In genomic region chr6:21348462-21349195, GRCh38 we compare ENCODE assay signal across 11 cellular contexts.
DNase-seq lines count a peak whose midpoint lies in the region; ATAC-seq and TF ChIP-seq lines count a peak whose summit lies in the region.
"Had no signal": no experiment of that assay in that cellular context is flagged by ENCODE, and none has a peak within 500 bp of the region (broad histone marks: within the 10 kb centered on the region; RNA-seq: fewer than 3 reads in every experiment).

No MANE protein-coding gene starts in this region.

- dilution Hi-C loops in IMR-90 (cut with HindIII; ENCODE audit: low sequenced_read_pairs, unreplicated experiment) = no loop called here

- POLR2A ChIA-PET in AG04449 (lab: Yijun Ruan, JAX) = no interaction called here
- POLR2A ChIA-PET in IMR-90 (lab: Charles Lee; ENCODE audit: unreplicated experiment) = no interaction called here
- POLR2A ChIA-PET in activated CD4-positive, alpha-beta memory T cell treated with anti-CD3 and anti-CD28 coated beads for 36 hours (lab: Charles Lee) = no interaction called here

- H4K20me1 ChIP-seq in IMR-90 (ENCODE audit: insufficient read depth, low read length) = no peaks in the 10 kb centered on the region

- H2AK9ac ChIP-seq in IMR-90 (replicated peaks; ENCODE audit: low read depth, low read length, poor library complexity) = peak overlapping the region; percentile 33

- H4K5ac ChIP-seq in IMR-90 (ENCODE audit: low read depth, low read length) = no peak overlapping the region; the same call in 1 of the 2 replicates
- no peak overlapping the region for H4K5ac ChIP-seq in mesendoderm (ENCODE audit: low read length)

- BruUV-seq in IMR-90 (replicated peaks; lab: Mats Ljungman, UMichigan) = no TSS peak

- peak overlapping the region; percentile 20; the same call in 1 of the 2 replicates for H3K27ac ChIP-seq in IMR-90 (ENCODE audit: insufficient read depth, low read length)
- no peak overlapping the region for H3K27ac ChIP-seq in mesendoderm (ENCODE audit: low read depth, low read length)

- H2BK120ac ChIP-seq in IMR-90 (ENCODE audit: low read depth, low read length) (no peak overlapping the region), mesendoderm (ENCODE audit: low read depth, low read length) (no peak overlapping the region)

- TF ChIP-seq CTCF in AG04449 (IDR thresholded peaks at IDR 0.05; ENCODE audit: insufficient read depth, low read length, missing control alignments) (no peak), IMR-90 (conservative IDR thresholded peaks at IDR 0.05; ENCODE audit: low read depth, low read length) (no peak), chondrocyte (IDR thresholded peaks at IDR 0.05) (peak; percentile 48)

- in situ Hi-C loops in IMR-90 (cut with MboI; ENCODE audit: low sequenced_read_pairs) = no loop called here

- H3K27me3 Mint-ChIP-seq in chondrocyte (ENCODE audit: low read depth) = no peaks in the 10 kb centered on the region
- peaks cover 4% of the 10 kb centered on the region for H3K27me3 Mint-ChIP-seq in activated CD4-positive, alpha-beta memory T cell treated with anti-CD3 and anti-CD28 coated beads for 36 hours

- H3K4me3 ChIP-seq in AG04449 (ENCODE audit: low read depth, low read length) = peak overlapping the region; percentile 32; the same call in 1 of the 2 replicates
- no peak overlapping the region; the same call in 1 of the 2 replicates for H3K4me3 ChIP-seq in IMR-90 (ENCODE audit: insufficient read depth, low read depth, low read length)
- H3K4me3 ChIP-seq in mesendoderm (ENCODE audit: low read length) = no peak overlapping the region

- H3K9ac ChIP-seq in IMR-90 (ENCODE audit: low read depth, low read length) = no peak overlapping the region; the same call in 1 of the 2 replicates
- no peak overlapping the region for H3K9ac ChIP-seq in mesendoderm (ENCODE audit: low read length)

- CTCF ChIA-PET in AG04449 (lab: Yijun Ruan, JAX) (interaction anchor here (0.8 to 1.4 kb wide), 2 partner anchors 11 to 12 kb away, joined by 3 to 5 read pairs; no protein-coding TSS in a partner anchor), IMR-90 (lab: Yijun Ruan, JAX) (interaction anchor here (0.5 kb wide), 1 partner anchor 972 kb away, joined by 3 read pairs; no protein-coding TSS in a partner anchor)
- CTCF ChIA-PET in activated CD4-positive, alpha-beta memory T cell treated with anti-CD3 and anti-CD28 coated beads for 36 hours (lab: Charles Lee) = interaction anchor here (0.7 kb wide), 1 partner anchor 241 kb away, joined by 3 read pairs; no protein-coding TSS in a partner anchor

- no peaks in the 10 kb centered on the region for H3K9me3 ChIP-seq in IMR-90 (ENCODE audit: control insufficient read depth, insufficient read depth, low read length)

- H3K56ac ChIP-seq in IMR-90 (ENCODE audit: extremely low read depth, insufficient read depth, low read length) (no peak overlapping the region), mesendoderm (ENCODE audit: low read length) (peak overlapping the region; percentile 66)

- H2AFZ ChIP-seq in IMR-90 (replicated peaks; ENCODE audit: low read length, poor library complexity) = peak overlapping the region; percentile 83

- no peaks in the 10 kb centered on the region for H3K9me3 Mint-ChIP-seq in chondrocyte (ENCODE audit: low read depth)
- no peaks in the 10 kb centered on the region for H3K9me3 Mint-ChIP-seq in activated CD4-positive, alpha-beta memory T cell treated with anti-CD3 and anti-CD28 coated beads for 36 hours

- intact Hi-C loops in IMR-90 (cut with micrococcal nuclease) = no loop called here
- intact Hi-C loops in activated CD4-positive, alpha-beta memory T cell treated with anti-CD3 and anti-CD28 coated beads for 36 hours (cut with micrococcal nuclease) = no loop called here

- peak overlapping the region; percentile 75 for H3K27ac Mint-ChIP-seq in chondrocyte (ENCODE audit: unreplicated experiment)
- no peak overlapping the region for H3K27ac Mint-ChIP-seq in activated CD4-positive, alpha-beta memory T cell treated with anti-CD3 and anti-CD28 coated beads for 36 hours

- H3K18ac ChIP-seq in IMR-90 (ENCODE audit: low read depth, low read length) (peak overlapping the region; percentile 16; the same call in 1 of the 2 replicates), mesendoderm (ENCODE audit: low read length) (no peak overlapping the region)

- no peak overlapping the region for H2BK15ac ChIP-seq in IMR-90 (ENCODE audit: low read depth, low read length)
- no peak overlapping the region for H2BK15ac ChIP-seq in mesendoderm (replicated peaks; ENCODE audit: low read depth)

- no peak for DNase-seq in AG04449 (ENCODE audit: low read depth, low spot score)
- peak; percentile 61 for DNase-seq in IMR-90
- DNase-seq in chondrocyte (ENCODE audit: low spot score) = no peak
- peak; percentile 83 for DNase-seq in mesendoderm
- no peak for DNase-seq in activated CD4-positive, alpha-beta memory T cell treated with anti-CD3 and anti-CD28 coated beads for 36 hours
- DNase-seq in UCSD-AML1 (lab: John Stamatoyannopoulos, UW; ENCODE audit: unreplicated experiment) = no peak
- no peak for DNase-seq in stimulated activated CD4-positive, alpha-beta T cell treated with anti-CD3 and anti-CD28 coated beads, Interleukin-4, amount 100 ng/mL, for 24 hours
- DNase-seq: activated gamma-delta T cell, SHP77 had no signal

- no peak overlapping the region for H4K8ac ChIP-seq in IMR-90 (ENCODE audit: low read depth in 2 of 2, low read length in 2 of 2)
- no peak overlapping the region for H4K8ac ChIP-seq in mesendoderm (ENCODE audit: low read depth, low read length)

- H3K79me2 ChIP-seq in mesendoderm (ENCODE audit: control insufficient read depth, insufficient read depth, low read length) = no peaks in the 10 kb centered on the region

- H3K23ac ChIP-seq in IMR-90 (ENCODE audit: low read depth, low read length) (no peak overlapping the region), mesendoderm (ENCODE audit: low read length) (no peak overlapping the region)

- H3K4me2 ChIP-seq in IMR-90 (ENCODE audit: low read depth, low read length) = peak overlapping the region; percentile 73
- no peak overlapping the region for H3K4me2 ChIP-seq in mesendoderm (ENCODE audit: low read length)

- H2BK5ac ChIP-seq in IMR-90 (ENCODE audit: low read depth, low read length, poor library complexity, severe bottlenecking) = no peak overlapping the region
- H2BK5ac ChIP-seq in mesendoderm (ENCODE audit: low read length) = no peak overlapping the region

- no peak overlapping the region for H3K4me3 Mint-ChIP-seq in chondrocyte (ENCODE audit: unreplicated experiment)
- no peak overlapping the region for H3K4me3 Mint-ChIP-seq in activated CD4-positive, alpha-beta memory T cell treated with anti-CD3 and anti-CD28 coated beads for 36 hours

- no peak for TF ChIP-seq RAD21 in IMR-90 (IDR thresholded peaks at IDR 0.05; ENCODE audit: low read length)

- WGBS in IMR-90 (ENCODE audit: extremely low coverage in 2 of 2, insufficient read length in 1 of 2), 2 experiments = no CpG with 5 or more reads among the region's 7 CpGs
- WGBS in mesendoderm (ENCODE audit: extremely low coverage, insufficient coverage, low lambda C conversion rate) = no CpG with 5 or more reads among the region's 7 CpGs

- 0 out of 2 replicates have a peak, but pooled peaks cover 2% of the 10 kb centered on the region for H3K9me1 ChIP-seq in IMR-90 (ENCODE audit: insufficient read depth, low read length)

- no peaks in the 10 kb centered on the region for H3K36me3 Mint-ChIP-seq in chondrocyte (ENCODE audit: low read depth)
- H3K36me3 Mint-ChIP-seq in activated CD4-positive, alpha-beta memory T cell treated with anti-CD3 and anti-CD28 coated beads for 36 hours = no peaks in the 10 kb centered on the region

- no peak overlapping the region for H2BK20ac ChIP-seq in IMR-90 (ENCODE audit: low read depth, low read length)

- H3K4me1 Mint-ChIP-seq in chondrocyte (ENCODE audit: low read depth) = peaks cover 14% of the 10 kb centered on the region
- no peaks in the 10 kb centered on the region for H3K4me1 Mint-ChIP-seq in activated CD4-positive, alpha-beta memory T cell treated with anti-CD3 and anti-CD28 coated beads for 36 hours (ENCODE audit: low read depth)

- no peaks in the 10 kb centered on the region for H3K36me3 ChIP-seq in IMR-90 (ENCODE audit: control insufficient read depth, insufficient read depth, low read length)
- H3K36me3 ChIP-seq in mesendoderm (ENCODE audit: control insufficient read depth, insufficient read depth, low read length) = no peaks in the 10 kb centered on the region

- H3K4ac ChIP-seq in IMR-90 (ENCODE audit: low read depth, low read length) = no peak overlapping the region
- H3K4ac ChIP-seq in mesendoderm (ENCODE audit: low read depth, low read length) = no peak overlapping the region

- peak; percentile 99 for ATAC-seq in IMR-90 (ENCODE audit: low read depth)
- ATAC-seq in HG03139 (IDR thresholded peaks at IDR 0.05; ENCODE audit: unreplicated experiment) = no peak
- ATAC-seq: HepG2 had no signal

- H3K14ac ChIP-seq in IMR-90 (replicated peaks; ENCODE audit: low read depth, low read length) = no peak overlapping the region

- H3K79me1 ChIP-seq in IMR-90 (ENCODE audit: low read depth in 1 of 2, low read length in 2 of 2) (no peaks in the 10 kb centered on the region), mesendoderm (ENCODE audit: low read length) (no peaks in the 10 kb centered on the region)

- no peak for TF ChIP-seq POLR2A in IMR-90 (IDR thresholded peaks at IDR 0.05; ENCODE audit: low read depth, low read length)

- no peak overlapping the region for H4K91ac ChIP-seq in IMR-90 (ENCODE audit: insufficient read depth, low read depth, low read length)

- H3K27me3 ChIP-seq in IMR-90 (ENCODE audit: control insufficient read depth, insufficient read depth, low read length) (no peaks in the 10 kb centered on the region), mesendoderm (ENCODE audit: insufficient read depth, low read length, poor library complexity) (no peaks in the 10 kb centered on the region)

- peaks cover 3% of the 10 kb centered on the region; the same call in 1 of the 2 replicates for H3K4me1 ChIP-seq in IMR-90 (ENCODE audit: control insufficient read depth, insufficient read depth, low read length)
- H3K4me1 ChIP-seq in mesendoderm (ENCODE audit: control insufficient read depth, low read depth, low read length) = no peaks in the 10 kb centered on the region

- H2AK5ac ChIP-seq in IMR-90 (ENCODE audit: low read depth, low read length) (no peak overlapping the region), mesendoderm (ENCODE audit: low read length) (no peak overlapping the region)

TF ChIP-seq in IMR-90, 13 proteins besides CTCF, POLR2A, EP300 and RAD21 (continues in another document):
- TF ChIP-seq USF2 (IDR thresholded peaks at IDR 0.05; ENCODE audit: low read depth, low read length) = no peak
- TF ChIP-seq MAFK (IDR thresholded peaks at IDR 0.05; ENCODE audit: low read depth, low read length) = no peak
- no peak for TF ChIP-seq SMC3 (IDR thresholded peaks at IDR 0.05; ENCODE audit: low read depth, low read length)
- TF ChIP-seq RFX5 (IDR thresholded peaks at IDR 0.05; ENCODE audit: low read depth, low read length) = no peak

Comparison
In these comparisons a context has a peak if more than half of its experiments do, and no peak if none do; other contexts are left out.
1. DNase-seq: peak in IMR-90 (single experiment) and mesendoderm (single experiment); none in AG04449 (single experiment), chondrocyte (single experiment), activated CD4-positive, alpha-beta memory T cell treated with anti-CD3 and anti-CD28 coated beads for 36 hours (single experiment), UCSD-AML1 (single experiment) and stimulated activated CD4-positive, alpha-beta T cell treated with anti-CD3 and anti-CD28 coated beads, Interleukin-4, amount 100 ng/mL, for 24 hours (single experiment).